ENCODE assay signal across 16 cellular contexts in genomic region chr3:49630784-49631183, GRCh38. TPM values are rescaled to one million over a fixed set of nuclear protein-coding genes. Genes with fewer than 3 reads are reported as not detected.
DNase-seq lines count a peak whose midpoint lies in the region; ATAC-seq, FAIRE-seq and TF ChIP-seq lines count a peak whose summit lies in the region.
"Had no signal": no experiment of that assay in that cellular context is flagged by ENCODE, and none has a peak within 500 bp of the region (broad histone marks: within the 10 kb centered on the region; RNA-seq: fewer than 3 reads in every experiment).

No MANE protein-coding gene starts in this region.

- H3K27me3 ChIP-seq in dorsolateral prefrontal cortex (no peaks in the 10 kb centered on the region), osteoblast (ENCODE audit: insufficient read depth, low read length) (peaks cover 16% of the 10 kb centered on the region)
- H3K27me3 ChIP-seq: BE2C had no signal

- ATAC-seq in HG03095 (IDR thresholded peaks at IDR 0.05; ENCODE audit: unreplicated experiment): no peak
- ATAC-seq: A549 had no signal

- no peak for FAIRE-seq in urothelium cell line (lab: Jason Lieb, UNC)
- FAIRE-seq: A549, G401.6, GM12891 had no signal

- H3K79me2 ChIP-seq in osteoblast (ENCODE audit: insufficient read depth, low read length): no peaks in the 10 kb centered on the region

- TF ChIP-seq CTCF in RWPE1 (conservative IDR thresholded peaks at IDR 0.05; ENCODE audit: low read depth): no peak
- no peak for TF ChIP-seq CTCF in dorsolateral prefrontal cortex (IDR thresholded peaks at IDR 0.05 in 54 of 56, conservative IDR thresholded peaks at IDR 0.05 in 2 of 56; ENCODE audit: low read depth in 1 of 56, partially characterized antibody in 56 of 56)
- TF ChIP-seq CTCF in osteoblast (IDR thresholded peaks at IDR 0.05; ENCODE audit: extremely low read depth, low read depth, low read length): no peak

- no peaks in the 10 kb centered on the region for H3K36me3 ChIP-seq in osteoblast (ENCODE audit: insufficient read depth, low read length)
- H3K36me3 ChIP-seq: BE2C had no signal

- no peak overlapping the region for H3K4me2 ChIP-seq in osteoblast (ENCODE audit: insufficient read depth, low read length)
- H3K4me2 ChIP-seq: A549 had no signal

- H3K9me3 ChIP-seq in osteoblast (ENCODE audit: low read depth, low read length): peaks cover 2% of the 10 kb centered on the region
- H3K9me3 ChIP-seq: BE2C had no signal

- H2AFZ ChIP-seq in osteoblast (ENCODE audit: low read length): no peak overlapping the region

- peak; percentile 56 for DNase-seq in M059J (ENCODE audit: low read depth)
- no peak for DNase-seq in RWPE1 (ENCODE audit: low spot score)
- DNase-seq in dorsolateral prefrontal cortex: no peak
- DNase-seq in osteoblast (ENCODE audit: insufficient read length, low spot score, missing footprints): peak; percentile 34
- no peak for DNase-seq in urothelium cell line (ENCODE audit: low spot score)
- DNase-seq in OCI-M2 (lab: John Stamatoyannopoulos, UW; ENCODE audit: unreplicated experiment): no peak
- DNase-seq: BE2C; CD4-positive, alpha-beta memory T cell; DMS79; GOT3; H9 had no signal

- POLR2A ChIA-PET in RWPE1 (lab: Yijun Ruan, JAX; ENCODE audit: low non-redundant PET): no interaction called here

- no peaks in the 10 kb centered on the region for H4K20me1 ChIP-seq in osteoblast (ENCODE audit: insufficient read depth, low read length)

- peaks cover 5% of the 10 kb centered on the region for H3K4me1 ChIP-seq in osteoblast (ENCODE audit: insufficient read depth, low read length)
- H3K4me1 ChIP-seq: A549, BE2C had no signal

- H3K4me3 ChIP-seq in dorsolateral prefrontal cortex (no peak overlapping the region), osteoblast (ENCODE audit: insufficient read depth, low read length) (no peak overlapping the region)
- H3K4me3 ChIP-seq: A549 had no signal

- H3K27ac ChIP-seq in RWPE1 (peak overlapping the region; percentile 71), dorsolateral prefrontal cortex (peak overlapping the region in 45 of 59 donors; percentile 2 to 89 (median 61)), osteoblast (ENCODE audit: low read depth, low read length) (no peak overlapping the region)
- H3K27ac ChIP-seq: A549, C4-2B had no signal

- CTCF ChIA-PET in RWPE1 (lab: Yijun Ruan, JAX): no interaction called here

- intact Hi-C loops in dorsolateral prefrontal cortex (cut with DNase I): no loop called here

RNA-seq across cellular contexts. Expression of gene APEH, which starts 43.4 kb away (rescaled TPM):
- total RNA-seq in M059J (2014; rRNA removed; shearing (Covaris generic)): 60.4 and 88.6 TPM in 2 replicates
- total RNA-seq in dorsolateral prefrontal cortex (100 to 1,000 TPM in 17 of 120 experiments, 10 to 100 TPM in 103; 53.0 to 121 (median 85.4) TPM), osteoblast (98.8 and 101 TPM in 2 replicates)

RNA-seq across cellular contexts. Expression of gene MST1, which starts 58.5 kb away (rescaled TPM):
- total RNA-seq in M059J (2014; rRNA removed; shearing (Covaris generic)): 0.59 TPM in 1 of 2 replicates, not detected in the other
- total RNA-seq in dorsolateral prefrontal cortex (10 to 100 TPM in 114 of 120 experiments, 1 to 10 TPM in 6; 8.8 to 30.0 (median 15.2) TPM), osteoblast (6.5 and 6.9 TPM in 2 replicates)

RNA-seq across cellular contexts. Expression of gene RNF123, which starts 58.6 kb away (rescaled TPM):
- 6.9 and 13.7 TPM in 2 replicates for total RNA-seq in M059J (2014; rRNA removed; shearing (Covaris generic))
- 100 to 1,000 TPM in 1 of 120 experiments, 10 to 100 TPM in 119; 43.7 to 103 (median 67.5) TPM for total RNA-seq in dorsolateral prefrontal cortex
- 25.0 and 33.3 TPM in 2 replicates for total RNA-seq in osteoblast

Comparison
In these comparisons a context has a peak if more than half of its experiments do, and no peak if none do; other contexts are left out.
1. DNase-seq: peak in M059J (single experiment) and osteoblast (single experiment); none in RWPE1 (single experiment), dorsolateral prefrontal cortex (0 of 10), urothelium cell line (single experiment) and OCI-M2 (single experiment).